Comparison of ENCODE assay signal across 10 cellular contexts in the genomic region with DNA sequence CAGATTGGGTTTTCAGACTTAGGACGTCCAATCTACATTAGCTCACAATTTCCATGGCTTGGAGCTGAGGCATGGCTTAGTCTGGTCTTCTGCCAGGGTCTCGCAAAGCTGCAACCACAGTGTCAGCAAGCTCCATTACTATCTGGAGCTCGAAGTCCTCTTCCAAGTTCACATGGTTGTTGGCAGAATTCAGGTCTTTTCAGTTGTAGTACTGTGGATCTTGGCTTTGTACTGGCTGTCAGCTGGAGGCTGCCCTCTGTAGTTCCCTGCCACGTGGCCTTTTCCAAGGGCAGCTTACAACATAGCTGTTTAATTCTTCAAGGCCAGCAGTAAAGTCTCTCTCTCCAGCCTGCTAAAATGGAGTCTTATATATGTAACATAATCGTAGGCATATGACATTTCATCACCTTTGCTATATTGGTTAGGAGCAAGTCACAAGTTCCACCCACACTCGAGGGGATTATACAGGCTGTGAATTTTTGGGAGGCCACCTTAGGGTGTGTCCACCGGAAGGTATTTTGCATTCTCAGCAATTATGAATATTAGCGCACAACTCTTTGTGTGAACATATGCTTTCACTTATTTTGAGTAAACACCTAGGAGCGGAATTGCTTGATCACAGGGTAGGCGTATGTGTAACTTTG. TPM values are rescaled to one million over a fixed set of nuclear protein-coding genes. Genes with fewer than 3 reads are reported as not detected.
A peak's percentile ranks its signal among the peaks of the same experiment; 100 is the strongest.
DNase-seq lines count a peak whose midpoint lies in the region; ATAC-seq lines count a peak whose summit lies in the region.
"Had no signal": no experiment of that assay in that cellular context is flagged by ENCODE, and none has a peak within 500 bp of the region (broad histone marks: within the 10 kb centered on the region; RNA-seq: fewer than 3 reads in every experiment).

No MANE protein-coding gene starts in this region.

- peak in 1 of 2 donors; percentile 27 for DNase-seq in activated naive CD4-positive, alpha-beta T cell treated with anti-CD3 and anti-CD28 coated beads, Interleukin-2, amount 50 U/mL, for 72 hours (ENCODE audit: low spot score in 2 of 2)
- DNase-seq in activated naive CD4-positive, alpha-beta T cell treated with anti-CD3 and anti-CD28 coated beads, Interleukin-2, amount 50 U/mL, for 16 hours = no peak
- DNase-seq in stimulated activated effector memory CD8-positive, alpha-beta T cell treated with anti-CD3 and anti-CD28 coated beads, Interleukin-12 subunit alpha, Interleukin-12 subunit beta, amount 100 ng/mL, for 72 hours (ENCODE audit: low spot score in 2 of 2) = peak in 1 of 2 donors; percentile 55
- DNase-seq in C1 segment of cervical spinal cord (lab: John Stamatoyannopoulos, UW) = no peak
- DNase-seq in occipital lobe (lab: John Stamatoyannopoulos, UW) = no peak
- DNase-seq: left colon, nephron progenitor cell had no signal

- peaks cover 15 to 28% of the 10 kb centered on the region in 2 donors for H3K36me3 Mint-ChIP-seq in activated naive CD4-positive, alpha-beta T cell treated with anti-CD3 and anti-CD28 coated beads, Interleukin-2, amount 50 U/mL, for 72 hours
- H3K36me3 Mint-ChIP-seq in stimulated activated effector memory CD8-positive, alpha-beta T cell treated with anti-CD3 and anti-CD28 coated beads, Interleukin-12 subunit alpha, Interleukin-12 subunit beta, amount 100 ng/mL, for 72 hours = no peaks in the 10 kb centered on the region

- peaks cover 3% of the 10 kb centered on the region in 2 donors for H3K9me3 Mint-ChIP-seq in activated naive CD4-positive, alpha-beta T cell treated with anti-CD3 and anti-CD28 coated beads, Interleukin-2, amount 50 U/mL, for 72 hours
- peaks cover 3% of the 10 kb centered on the region for H3K9me3 Mint-ChIP-seq in stimulated activated effector memory CD8-positive, alpha-beta T cell treated with anti-CD3 and anti-CD28 coated beads, Interleukin-12 subunit alpha, Interleukin-12 subunit beta, amount 100 ng/mL, for 72 hours

- peak overlapping the region; percentile 83 to 92 for H3K27ac Mint-ChIP-seq in activated naive CD4-positive, alpha-beta T cell treated with anti-CD3 and anti-CD28 coated beads, Interleukin-2, amount 50 U/mL, for 72 hours
- peak overlapping the region; percentile 64 for H3K27ac Mint-ChIP-seq in stimulated activated effector memory CD8-positive, alpha-beta T cell treated with anti-CD3 and anti-CD28 coated beads, Interleukin-12 subunit alpha, Interleukin-12 subunit beta, amount 100 ng/mL, for 72 hours
- H3K27ac Mint-ChIP-seq: nephron progenitor cell had no signal

- H3K4me3 Mint-ChIP-seq in stimulated activated effector memory CD8-positive, alpha-beta T cell treated with anti-CD3 and anti-CD28 coated beads, Interleukin-12 subunit alpha, Interleukin-12 subunit beta, amount 100 ng/mL, for 72 hours = peak overlapping the region; percentile 26
- H3K4me3 Mint-ChIP-seq: nephron progenitor cell had no signal

- H3K4me1 Mint-ChIP-seq in stimulated activated effector memory CD8-positive, alpha-beta T cell treated with anti-CD3 and anti-CD28 coated beads, Interleukin-12 subunit alpha, Interleukin-12 subunit beta, amount 100 ng/mL, for 72 hours = peaks cover 8% of the 10 kb centered on the region

- ATAC-seq in activated naive CD4-positive, alpha-beta T cell treated with anti-CD3 and anti-CD28 coated beads, Interleukin-2, amount 50 U/mL, for 72 hours = peak in 1 of 2 donors; percentile 50
- ATAC-seq in GM21515 (IDR thresholded peaks at IDR 0.05; ENCODE audit: unreplicated experiment) (peak; percentile 37), HG03442 (IDR thresholded peaks at IDR 0.05; ENCODE audit: unreplicated experiment) (peak; percentile 26), GM18502 (IDR thresholded peaks at IDR 0.05; ENCODE audit: poor library complexity, unreplicated experiment) (no peak)
- peak; percentile 77 for ATAC-seq in stimulated activated effector memory CD8-positive, alpha-beta T cell treated with anti-CD3 and anti-CD28 coated beads, Interleukin-12 subunit alpha, Interleukin-12 subunit beta, amount 100 ng/mL, for 72 hours
- ATAC-seq: left colon had no signal

RNA-seq across cellular contexts. Expression of a gene that starts 41.5 kb away (rescaled TPM):
- 10 to 100 TPM; 14.7 to 29.0 TPM for total RNA-seq in activated naive CD4-positive, alpha-beta T cell treated with anti-CD3 and anti-CD28 coated beads, Interleukin-2, amount 50 U/mL, for 72 hours
- total RNA-seq in occipital lobe = 103 TPM
